8 cellular contexts compared by ENCODE assay signal in genomic region chr10:59907918-59908807, GRCh38. TPM values are rescaled to one million over a fixed set of nuclear protein-coding genes. Genes with fewer than 3 reads are reported as not detected.
DNase-seq lines count a peak whose midpoint lies in the region; ATAC-seq, FAIRE-seq and TF ChIP-seq lines count a peak whose summit lies in the region.

No MANE protein-coding gene starts in this region.

- POLR2A ChIA-PET in AG04449 (lab: Yijun Ruan, JAX), result interaction anchor here (0.6 kb wide), 1 partner anchor 238 kb away, joined by 3 read pairs; no protein-coding TSS in a partner anchor

- CTCF ChIA-PET in AG04449 (lab: Yijun Ruan, JAX) (interaction anchor here (0.8 to 4.2 kb wide), 15 partner anchors 8 to 285 kb away, joined by 3 to 33 read pairs (median 3); no protein-coding TSS in a partner anchor), mammary epithelial cell (lab: Charles Lee; ENCODE audit: low non-redundant PET) (interaction anchor here (0.5 to 0.7 kb wide), 3 partner anchors 43 to 282 kb away, joined by 3 to 4 read pairs (median 3); no protein-coding TSS in a partner anchor)

- H4K20me1 ChIP-seq in mammary epithelial cell (ENCODE audit: insufficient read depth, low read length), result no peaks in the 10 kb centered on the region

- ATAC-seq in GM18519 (IDR thresholded peaks at IDR 0.05; ENCODE audit: low FRiP score, unreplicated experiment), result peak; percentile 26
- no peak for ATAC-seq in GM19397 (IDR thresholded peaks at IDR 0.05; ENCODE audit: unreplicated experiment)

- BruUV-seq in mammary epithelial cell (replicated peaks; lab: Mats Ljungman, UMichigan), result TSS peak; percentile 37

- 2% methylated on average over 8 of the region's 9 CpGs for WGBS in mammary epithelial cell (ENCODE audit: low coverage, missing lambda C conversion rate)

- H3K4me1 ChIP-seq in mammary epithelial cell (ENCODE audit: insufficient read depth, low read length), result peaks cover 38% of the 10 kb centered on the region

- peak; percentile 66 for FAIRE-seq in islet of Langerhans (lab: Jason Lieb, UNC)

- DNase-seq in AG04449 (ENCODE audit: low read depth, low spot score), result peak; percentile 73
- DNase-seq in HK-2 (ENCODE audit: unreplicated experiment), result peak; percentile 49
- DNase-seq in SW480 (ENCODE audit: low spot score), result peak; percentile 25
- peak; percentile 71 for DNase-seq in mammary epithelial cell
- DNase-seq in stimulated activated CD4-positive, alpha-beta T cell treated with anti-CD3 and anti-CD28 coated beads, Interleukin-12 subunit alpha, Interleukin-12 subunit beta, amount 100 ng/mL, for 4 hours, result peak; percentile 25

- intact Hi-C loops in mammary epithelial cell (cut with micrococcal nuclease), result loop anchor here (1.0 to 5.0 kb wide), 3 partner anchors 35 to 101 kb away; no protein-coding TSS in a partner anchor

- TF ChIP-seq CTCF in AG04449 (IDR thresholded peaks at IDR 0.05; ENCODE audit: insufficient read depth, low read length, missing control alignments), result no peak
- TF ChIP-seq CTCF in mammary epithelial cell (conservative IDR thresholded peaks at IDR 0.05 in 1 of 2, IDR thresholded peaks at IDR 0.05 in 1 of 2; ENCODE audit: extremely low read depth in 1 of 2, insufficient read depth in 1 of 2, low read depth in 1 of 2, low read length in 2 of 2), result no peak

- H3K79me2 ChIP-seq in mammary epithelial cell (ENCODE audit: insufficient read depth, low read length), result peaks cover 32% of the 10 kb centered on the region

- H2AFZ ChIP-seq in mammary epithelial cell (ENCODE audit: low read depth, low read length), result peak overlapping the region; percentile 87

- no peaks in the 10 kb centered on the region for H3K9me3 ChIP-seq in mammary epithelial cell (replicated peaks; ENCODE audit: insufficient read depth, low read length)

- dilution Hi-C loops in mammary epithelial cell (cut with HindIII; ENCODE audit: low sequenced_read_pairs), result no loop called here

- no peaks in the 10 kb centered on the region for H3K27me3 ChIP-seq in mammary epithelial cell (ENCODE audit: insufficient read depth, low read length)

- no peaks in the 10 kb centered on the region for H3K36me3 ChIP-seq in mammary epithelial cell (ENCODE audit: insufficient read depth, low read length)

- peak overlapping the region; percentile 92 for H3K9ac ChIP-seq in mammary epithelial cell (ENCODE audit: insufficient read depth, low read length)

- in situ Hi-C loops in mammary epithelial cell (cut with MboI; ENCODE audit: low sequenced_read_pairs in 2 of 2), result loop anchor here in 1 of 2 donors (5.0 kb wide), 1 partner anchor 36 kb away; no protein-coding TSS in a partner anchor

- H3K4me3 ChIP-seq in AG04449 (ENCODE audit: low read depth, low read length) (peak overlapping the region; percentile 53), mammary epithelial cell (replicated peaks in 1 of 3; ENCODE audit: insufficient read depth in 1 of 3, low read depth in 2 of 3, low read length in 3 of 3) (peak overlapping the region; percentile 49 to 97 (median 86))

- H3K27ac ChIP-seq in mammary epithelial cell (ENCODE audit: insufficient read depth, low read depth, low read length), result peak overlapping the region; percentile 98

- peak overlapping the region; percentile 92 for H3K4me2 ChIP-seq in mammary epithelial cell (ENCODE audit: insufficient read depth, low read depth, low read length)

RNA-seq across cellular contexts. Expression of gene CCDC6, which starts 1.8 kb away (rescaled TPM):
- total RNA-seq in mammary epithelial cell, result 10 to 100 TPM; 52.4 to 76.0 TPM
- 31.9 TPM for polyA plus RNA-seq in mammary epithelial cell
- polyA minus RNA-seq in mammary epithelial cell, result 65.6 TPM
